9 cellular contexts compared by ENCODE assay signal in the genomic region with DNA sequence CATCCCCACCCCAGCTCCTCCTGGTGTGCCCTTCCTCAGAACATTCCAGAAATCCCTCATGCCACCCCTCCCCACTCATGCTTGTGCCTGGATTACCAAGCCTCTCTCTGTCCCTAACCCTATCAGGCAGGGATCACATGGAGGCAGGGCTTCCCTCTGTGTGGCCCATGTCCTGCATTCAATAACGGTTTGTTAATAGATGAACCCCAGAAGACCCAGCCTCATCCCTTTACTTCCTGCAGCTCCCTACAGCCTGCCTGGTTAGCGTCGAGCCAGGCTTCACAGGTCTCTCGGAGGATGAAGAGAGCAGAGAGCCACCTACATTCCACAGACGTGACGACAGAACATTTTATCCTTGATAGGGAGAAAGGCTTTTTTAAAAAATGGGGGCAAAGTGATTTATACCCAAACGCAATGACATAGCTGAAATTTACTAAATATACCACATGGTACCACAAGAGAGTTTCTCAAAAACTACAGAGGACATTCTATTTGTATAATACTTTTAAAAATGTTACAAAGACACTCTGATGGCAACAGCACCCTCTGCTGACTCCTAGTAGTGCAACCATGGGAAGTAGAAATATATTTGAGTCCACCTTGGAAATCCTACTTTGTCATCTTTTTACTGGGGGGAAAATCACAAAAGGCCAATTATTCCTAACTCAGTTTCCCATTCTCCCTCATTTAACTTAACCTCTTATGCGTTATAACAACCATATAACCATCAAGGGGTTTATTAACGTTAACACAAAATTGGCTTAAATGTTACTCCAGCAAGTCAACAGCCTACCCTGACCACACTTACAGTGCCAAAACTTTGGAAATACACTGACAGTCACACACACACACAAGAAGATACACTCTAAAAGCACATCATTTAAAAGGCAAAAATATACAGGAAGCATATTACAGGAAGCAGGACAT. TPM values are rescaled to one million over a fixed set of nuclear protein-coding genes. Genes with fewer than 3 reads are reported as not detected.
DNase-seq lines count a peak whose midpoint lies in the region; ATAC-seq, FAIRE-seq and TF ChIP-seq lines count a peak whose summit lies in the region.
"Had no signal": no experiment of that assay in that cellular context is flagged by ENCODE, and none has a peak within 500 bp of the region (broad histone marks: within the 10 kb centered on the region; RNA-seq: fewer than 3 reads in every experiment).

No MANE protein-coding gene starts in this region.

- DNase-seq in DMS114 treated with DMSO at 0.1 percent for 48 hours (lab: John Stamatoyannopoulos, UW; ENCODE audit: unreplicated experiment) (peak; percentile 1), Panc1 (ENCODE audit: low read depth, low spot score) (peak; percentile 18), endothelial cell of umbilical vein (ENCODE audit: low read depth, low spot score) (peak; percentile 3), NCI-H2227 treated with DMSO at 0.1 percent for 48 hours (lab: John Stamatoyannopoulos, UW) (no peak)
- DNase-seq in NK-92 treated with Interleukin-12 subunit alpha and Interleukin-12 subunit beta, amount 100 ng/mL, for 24 hours (lab: John Stamatoyannopoulos, UW) = no peak

- TF ChIP-seq POLR2A in endothelial cell of umbilical vein (IDR thresholded peaks at IDR 0.05; ENCODE audit: low read depth, low read length) = no peak

- H3K9me3 ChIP-seq in Panc1 (ENCODE audit: control insufficient read depth, insufficient read depth, low read depth, low read length) (no peaks in the 10 kb centered on the region), endothelial cell of umbilical vein (replicated peaks; ENCODE audit: control insufficient read depth, insufficient read depth, low read length) (no peaks in the 10 kb centered on the region), neural cell (ENCODE audit: low read length) (peaks cover 6% of the 10 kb centered on the region)

- H4K20me1 ChIP-seq in endothelial cell of umbilical vein (replicated peaks; ENCODE audit: control insufficient read depth, extremely low read depth, insufficient read depth, low read length) (no peaks in the 10 kb centered on the region), neural cell (ENCODE audit: insufficient read depth) (no peaks in the 10 kb centered on the region)

- no peak overlapping the region for H2AFZ ChIP-seq in endothelial cell of umbilical vein (ENCODE audit: low read depth, low read length)
- no peak overlapping the region for H2AFZ ChIP-seq in neural cell (ENCODE audit: low read depth, low read length)
- H2AFZ ChIP-seq: parathyroid adenoma had no signal

- H3K9me1 ChIP-seq in endothelial cell of umbilical vein (replicated peaks; ENCODE audit: control insufficient read depth, extremely low read depth, insufficient read depth, low read length) = no peaks in the 10 kb centered on the region

- FAIRE-seq in endothelial cell of umbilical vein (lab: Jason Lieb, UNC) = no peak

- H3K27ac ChIP-seq in Panc1 (ENCODE audit: low read length) (no peak overlapping the region), endothelial cell of umbilical vein (ENCODE audit: insufficient read depth, low read depth, low read length) (no peak overlapping the region), neural cell (ENCODE audit: low read length) (no peak overlapping the region)
- H3K27ac ChIP-seq: parathyroid adenoma had no signal

- no peak for TF ChIP-seq EP300 in neural cell (conservative IDR thresholded peaks at IDR 0.05; ENCODE audit: poor library complexity, severe bottlenecking)

- peaks cover 13% of the 10 kb centered on the region; the same call in 1 of the 2 replicates for H3K27me3 ChIP-seq in Panc1 (ENCODE audit: control insufficient read depth, insufficient read depth, low read length)
- no peaks in the 10 kb centered on the region for H3K27me3 ChIP-seq in endothelial cell of umbilical vein (ENCODE audit: control insufficient read depth in 2 of 2, insufficient read depth in 2 of 2, low read length in 2 of 2)
- H3K27me3 ChIP-seq in neural cell (ENCODE audit: insufficient read depth, low read depth, low read length) = no peaks in the 10 kb centered on the region

- H3F3A ChIP-seq in neural cell (ENCODE audit: insufficient read depth, low read length, poor library complexity, severe bottlenecking) = no peaks in the 10 kb centered on the region

- H3K36me3 ChIP-seq in Panc1 (ENCODE audit: control insufficient read depth, insufficient read depth, low read length) = no peaks in the 10 kb centered on the region
- no peaks in the 10 kb centered on the region for H3K36me3 ChIP-seq in endothelial cell of umbilical vein (ENCODE audit: control insufficient read depth in 2 of 2, extremely low read depth in 1 of 2, insufficient read depth in 2 of 2, low read length in 2 of 2)
- H3K36me3 ChIP-seq in neural cell (ENCODE audit: insufficient read depth, low read length) = no peaks in the 10 kb centered on the region

- H3K9ac ChIP-seq in endothelial cell of umbilical vein (replicated peaks; ENCODE audit: extremely low read depth, insufficient read depth, low read length) = no peak overlapping the region
- H3K9ac ChIP-seq in neural cell (ENCODE audit: low read length) = no peak overlapping the region
- H3K9ac ChIP-seq: parathyroid adenoma had no signal

- TF ChIP-seq RAD21 in neural cell (conservative IDR thresholded peaks at IDR 0.05) = peak; percentile 90

- H3K4me2 ChIP-seq in endothelial cell of umbilical vein (ENCODE audit: insufficient read depth, low read length) = no peak overlapping the region
- H3K4me2 ChIP-seq in neural cell (ENCODE audit: low read length) = no peak overlapping the region

- in situ Hi-C loops in Panc1 (cut with HindIII; ENCODE audit: low pct_unique_long_range_greater_than_20kb, low sequenced_read_pairs) = no loop called here

- TF ChIP-seq CTCF in Panc1 (IDR thresholded peaks at IDR 0.05) = peak; percentile 86
- peak; percentile 19 to 26 for TF ChIP-seq CTCF in endothelial cell of umbilical vein (IDR thresholded peaks at IDR 0.05; ENCODE audit: extremely low read depth in 1 of 2, insufficient read depth in 1 of 2, low read depth in 1 of 2, low read length in 2 of 2)
- TF ChIP-seq CTCF in neural cell (IDR thresholded peaks at IDR 0.05; ENCODE audit: poor library complexity, severe bottlenecking) = peak; percentile 88

- ATAC-seq in GM21529 (IDR thresholded peaks at IDR 0.05; ENCODE audit: unreplicated experiment) (peak; percentile 61), Panc1 (peak; percentile 80; the same call in 1 of the 2 replicates), HG03108 (IDR thresholded peaks at IDR 0.05; ENCODE audit: unreplicated experiment) (no peak)

- POLR2A ChIA-PET in Panc1 (lab: Charles Lee) = no interaction called here
- POLR2A ChIA-PET in endothelial cell of umbilical vein (lab: Charles Lee) = no interaction called here

- H3K4me1 ChIP-seq in Panc1 (ENCODE audit: control insufficient read depth, insufficient read depth, low read length) (no peaks in the 10 kb centered on the region), endothelial cell of umbilical vein (ENCODE audit: control insufficient read depth, extremely low read depth, insufficient read depth, low read length) (no peaks in the 10 kb centered on the region)
- H3K4me1 ChIP-seq: parathyroid adenoma had no signal

- no peaks in the 10 kb centered on the region for H3K9me2 ChIP-seq in neural cell (ENCODE audit: insufficient read depth, low read length)

- intact Hi-C loops in Panc1 (cut with micrococcal nuclease; ENCODE audit: unreplicated experiment) (loop anchor here (5.0 to 10.0 kb wide), 2 partner anchors 75 to 1352 kb away; no protein-coding TSS in a partner anchor), endothelial cell of umbilical vein (cut with micrococcal nuclease) (no loop called here)

- CTCF ChIA-PET in Panc1 (lab: Charles Lee) (interaction anchor here (2.1 kb wide), 1 partner anchor 34 kb away, joined by 6 read pairs; no protein-coding TSS in a partner anchor), endothelial cell of umbilical vein (lab: Charles Lee) (no interaction called here)

- dilution Hi-C loops in endothelial cell of umbilical vein (cut with MboI; ENCODE audit: extremely low pct_ligation_motif_present, low sequenced_read_pairs) = no loop called here

- H3K79me2 ChIP-seq in endothelial cell of umbilical vein (ENCODE audit: control insufficient read depth, insufficient read depth, low read length) (no peaks in the 10 kb centered on the region), neural cell (replicated peaks; ENCODE audit: insufficient read depth, low read length) (no peaks in the 10 kb centered on the region)
- H3K79me2 ChIP-seq: parathyroid adenoma had no signal

- H3K4me3 ChIP-seq in Panc1 (ENCODE audit: low read depth in 2 of 2, low read length in 2 of 2) = no peak overlapping the region
- no peak overlapping the region for H3K4me3 ChIP-seq in endothelial cell of umbilical vein (replicated peaks in 1 of 3; ENCODE audit: insufficient read depth in 1 of 3, low read depth in 1 of 3, low read length in 3 of 3)
- no peak overlapping the region for H3K4me3 ChIP-seq in neural cell (ENCODE audit: low read length)

- BruUV-seq in Panc1 (replicated peaks; lab: Mats Ljungman, UMichigan) (no TSS peak), endothelial cell of umbilical vein (replicated peaks; lab: Mats Ljungman, UMichigan) (no TSS peak)

RNA-seq across cellular contexts. Expression of a gene that starts 30.7 kb away (rescaled TPM):
- total RNA-seq in Panc1 (2021; ENCODE audit: unreplicated experiment) (1.9 TPM), endothelial cell of umbilical vein (not detected in 2 replicates)
- 2.2 TPM for polyA plus RNA-seq in Panc1 (2012; ENCODE audit: insufficient read length)
- polyA plus RNA-seq in endothelial cell of umbilical vein (not detected in 2 replicates), neural cell (6.1 and 9.2 TPM in 2 replicates)
- polyA plus RNA-seq in endothelial cell of umbilical vein (2011; cell fraction: cytosol; rRNA removed) = 0.10 TPM in 1 of 2 replicates, not detected in the other
- polyA plus RNA-seq in endothelial cell of umbilical vein (2011; cell fraction: nucleus; rRNA removed) = 0.22 and 0.52 TPM in 2 replicates
- not detected in 2 replicates for polyA plus RNA-seq in endothelial cell of umbilical vein (2012)
- polyA minus RNA-seq in endothelial cell of umbilical vein (0.17 and 0.58 TPM in 2 replicates), neural cell (3.7 and 5.1 TPM in 2 replicates)
- not detected for polyA minus RNA-seq in endothelial cell of umbilical vein (2011; cell fraction: cytosol; rRNA and poly(A)+ RNA removed)
- polyA minus RNA-seq in endothelial cell of umbilical vein (2011; cell fraction: nucleus; rRNA and poly(A)+ RNA removed) = not detected in 2 replicates

RNA-seq across cellular contexts. Expression of a gene that starts 31.4 kb away (rescaled TPM):
- total RNA-seq in Panc1 (2021; ENCODE audit: unreplicated experiment) = 82.0 TPM
- polyA plus RNA-seq in Panc1 (2012; ENCODE audit: insufficient read length) = 52.9 TPM
- 36.7 and 38.9 TPM in 2 replicates for total RNA-seq in endothelial cell of umbilical vein
- 17.7 and 22.9 TPM in 2 replicates for polyA plus RNA-seq in endothelial cell of umbilical vein
- polyA plus RNA-seq in endothelial cell of umbilical vein (2011; cell fraction: cytosol; rRNA removed) = 28.9 and 30.7 TPM in 2 replicates
- 30.0 and 48.2 TPM in 2 replicates for polyA plus RNA-seq in endothelial cell of umbilical vein (2011; cell fraction: nucleus; rRNA removed)
- polyA plus RNA-seq in endothelial cell of umbilical vein (2012) = 30.9 and 50.7 TPM in 2 replicates
- polyA minus RNA-seq in endothelial cell of umbilical vein = 29.8 and 31.6 TPM in 2 replicates
- 19.8 TPM for polyA minus RNA-seq in endothelial cell of umbilical vein (2011; cell fraction: cytosol; rRNA and poly(A)+ RNA removed)
- 8.1 and 17.4 TPM in 2 replicates for polyA minus RNA-seq in endothelial cell of umbilical vein (2011; cell fraction: nucleus; rRNA and poly(A)+ RNA removed)
- polyA plus RNA-seq in neural cell = 59.2 and 73.8 TPM in 2 replicates
- 34.1 and 48.3 TPM in 2 replicates for polyA minus RNA-seq in neural cell

Comparison
In these comparisons a context has a peak if more than half of its experiments do, and no peak if none do; other contexts are left out.
1. DNase-seq: peak in DMS114 treated with DMSO at 0.1 percent for 48 hours (single experiment), Panc1 (single experiment) and endothelial cell of umbilical vein (single experiment); none in NCI-H2227 treated with DMSO at 0.1 percent for 48 hours (single experiment) and NK-92 treated with Interleukin-12 subunit alpha and Interleukin-12 subunit beta, amount 100 ng/mL, for 24 hours (single experiment).
2. CTCF ChIP-seq: peak in every context shown above with its lines; median percentile 88 in neural cell; 86 in Panc1; 22 in endothelial cell of umbilical vein.